Comparison of ENCODE assay signal across 8 cellular contexts in genomic region chr19:48321622-48322591, GRCh38. TPM values are rescaled to one million over a fixed set of nuclear protein-coding genes. Genes with fewer than 3 reads are reported as not detected.
DNase-seq lines count a peak whose midpoint lies in the region; ATAC-seq and TF ChIP-seq lines count a peak whose summit lies in the region.

No MANE protein-coding gene starts in this region.

- no peaks in the 10 kb centered on the region for H3K9me3 ChIP-seq in suprapubic skin

- TF ChIP-seq CTCF in NB4 (IDR thresholded peaks at IDR 0.05; ENCODE audit: low read depth, low read length) (no peak), suprapubic skin (IDR thresholded peaks at IDR 0.05) (no peak)

- peaks cover 68% of the 10 kb centered on the region for H3K4me1 ChIP-seq in suprapubic skin

- H3K4me3 Mint-ChIP-seq in activated naive CD4-positive, alpha-beta T cell treated with anti-CD3 and anti-CD28 coated beads, Interleukin-2, amount 10 ng/mL, durations not matched to agents 7 days and 5 days = peak overlapping the region; percentile 92

- H3K4me1 Mint-ChIP-seq in activated naive CD4-positive, alpha-beta T cell treated with anti-CD3 and anti-CD28 coated beads, Interleukin-2, amount 10 ng/mL, durations not matched to agents 7 days and 5 days = peaks cover 61% of the 10 kb centered on the region

- peak overlapping the region; percentile 97 for H3K27ac Mint-ChIP-seq in activated naive CD4-positive, alpha-beta T cell treated with anti-CD3 and anti-CD28 coated beads, Interleukin-2, amount 10 ng/mL, durations not matched to agents 7 days and 5 days

- in situ Hi-C loops in SK-MEL-5 (cut with HindIII; ENCODE audit: low pct_unique_long_range_greater_than_20kb, low sequenced_read_pairs) = no loop called here

- no peaks in the 10 kb centered on the region for H3K27me3 ChIP-seq in suprapubic skin

- no peak for TF ChIP-seq EP300 in suprapubic skin (IDR thresholded peaks at IDR 0.05)

- peak; percentile 62 for ATAC-seq in HG02588 (IDR thresholded peaks at IDR 0.05; ENCODE audit: unreplicated experiment)

- H3K9me3 Mint-ChIP-seq in activated naive CD4-positive, alpha-beta T cell treated with anti-CD3 and anti-CD28 coated beads, Interleukin-2, amount 10 ng/mL, durations not matched to agents 7 days and 5 days = no peaks in the 10 kb centered on the region

- CTCF ChIA-PET in activated naive CD4-positive, alpha-beta T cell treated with anti-CD3 and anti-CD28 coated beads, Interleukin-2, amount 10 ng/mL, durations not matched to agents 7 days and 5 days (lab: Charles Lee) = interaction anchor here (1.1 to 8.0 kb wide), 2 partner anchors 11 to 263 kb away, joined by 6 to 179 read pairs; no protein-coding TSS in a partner anchor

- no peaks in the 10 kb centered on the region for H3K36me3 ChIP-seq in suprapubic skin

- peak overlapping the region; percentile 99 for H3K27ac ChIP-seq in suprapubic skin

- peaks cover 23% of the 10 kb centered on the region for H3K36me3 Mint-ChIP-seq in activated naive CD4-positive, alpha-beta T cell treated with anti-CD3 and anti-CD28 coated beads, Interleukin-2, amount 10 ng/mL, durations not matched to agents 7 days and 5 days

- TF ChIP-seq POLR2A in NB4 (IDR thresholded peaks at IDR 0.05; ENCODE audit: extremely low read depth, insufficient read length) (no peak), suprapubic skin (IDR thresholded peaks at IDR 0.05) (peak in 1 of 2 donors; percentile 78)

- peaks cover 13% of the 10 kb centered on the region for H3K27me3 Mint-ChIP-seq in activated naive CD4-positive, alpha-beta T cell treated with anti-CD3 and anti-CD28 coated beads, Interleukin-2, amount 10 ng/mL, durations not matched to agents 7 days and 5 days

- DNase-seq in NB4 (ENCODE audit: low read depth) = peak; percentile 100
- DNase-seq in SK-MEL-5 (ENCODE audit: low read depth, low spot score) = peak; percentile 96
- peak; percentile 99 for DNase-seq in activated naive CD4-positive, alpha-beta T cell treated with anti-CD3 and anti-CD28 coated beads, Interleukin-2, amount 10 ng/mL, durations not matched to agents 7 days and 5 days
- peak; percentile 97 for DNase-seq in germinal center (ENCODE audit: low spot score)
- peak; percentile 96 for DNase-seq in occipital lobe (lab: John Stamatoyannopoulos, UW)
- peak; percentile 99 to 100 for DNase-seq in suprapubic skin (ENCODE audit: low spot score in 2 of 2)

- H3K4me3 ChIP-seq in GM08714 (ENCODE audit: low read length) = peak overlapping the region; percentile 66; the same call in 1 of the 2 replicates
- H3K4me3 ChIP-seq in NB4 (ENCODE audit: low read depth, low read length) = peak overlapping the region; percentile 82
- peak overlapping the region; percentile 78 for H3K4me3 ChIP-seq in suprapubic skin

- WGBS in suprapubic skin = 3% methylated on average over 20 of the region's 63 CpGs

RNA-seq across cellular contexts. Expression of gene EMP3, which starts 3.4 kb away (rescaled TPM):
- 184 and 193 TPM in 2 replicates for total RNA-seq in SK-MEL-5 (2014; rRNA removed; shearing (Covaris generic))
- polyA plus RNA-seq in SK-MEL-5 (2015; cell fraction: cytosol; rRNA removed) = 204 and 255 TPM in 2 replicates
- polyA plus RNA-seq in SK-MEL-5 (2015; cell fraction: nucleus; rRNA removed) = 51.4 and 117 TPM in 2 replicates
- total RNA-seq in occipital lobe (7.0 TPM), suprapubic skin (10 to 100 TPM in 3 of 4 donors, 1 to 10 TPM in 1; 9.3 to 22.5 (median 13.2) TPM)

RNA-seq across cellular contexts. Expression of gene TMEM143, which starts 41.8 kb away (rescaled TPM):
- 2.4 and 4.4 TPM in 2 replicates for total RNA-seq in SK-MEL-5 (2014; rRNA removed; shearing (Covaris generic))
- polyA plus RNA-seq in SK-MEL-5 (2015; cell fraction: cytosol; rRNA removed) = 5.3 and 8.7 TPM in 2 replicates
- 15.2 and 25.3 TPM in 2 replicates for polyA plus RNA-seq in SK-MEL-5 (2015; cell fraction: nucleus; rRNA removed)
- total RNA-seq in occipital lobe = 3.9 TPM
- 10 to 100 TPM in 2 of 4 donors, 1 to 10 TPM in 2; 7.8 to 14.7 (median 9.3) TPM for total RNA-seq in suprapubic skin

RNA-seq across cellular contexts. Expression of gene SYNGR4, which starts 42.3 kb away (rescaled TPM):
- not detected in 2 replicates for total RNA-seq in SK-MEL-5 (2014; rRNA removed; shearing (Covaris generic))
- polyA plus RNA-seq in SK-MEL-5 (2015; cell fraction: cytosol; rRNA removed) = 0.70 TPM in 1 of 2 replicates, not detected in the other
- not detected in 2 replicates for polyA plus RNA-seq in SK-MEL-5 (2015; cell fraction: nucleus; rRNA removed)
- total RNA-seq in occipital lobe = not detected
- not detected for total RNA-seq in suprapubic skin

RNA-seq across cellular contexts. Expression of gene ZNF114, which starts 52.0 kb away (rescaled TPM):
- 26.5 and 29.8 TPM in 2 replicates for total RNA-seq in SK-MEL-5 (2014; rRNA removed; shearing (Covaris generic))
- polyA plus RNA-seq in SK-MEL-5 (2015; cell fraction: cytosol; rRNA removed) = 22.8 and 28.9 TPM in 2 replicates
- polyA plus RNA-seq in SK-MEL-5 (2015; cell fraction: nucleus; rRNA removed) = 16.6 and 19.7 TPM in 2 replicates
- 4.8 TPM for total RNA-seq in occipital lobe
- not detected for total RNA-seq in suprapubic skin

Comparison
In these comparisons a context has a peak if more than half of its experiments do, and no peak if none do; other contexts are left out.
1. Peak in every context shown above with its lines: DNase-seq, ATAC-seq, H3K4me3 ChIP-seq and H3K27ac ChIP-seq.